In genomic region chr17:8173056-8173870, GRCh38 we compare ENCODE assay signal across 8 cellular contexts. TPM values are rescaled to one million over a fixed set of nuclear protein-coding genes. Genes with fewer than 3 reads are reported as not detected.
A peak's percentile ranks its signal among the peaks of the same experiment; 100 is the strongest.
DNase-seq lines count a peak whose midpoint lies in the region; ATAC-seq and TF ChIP-seq lines count a peak whose summit lies in the region.

No MANE protein-coding gene starts in this region.

- peak overlapping the region; percentile 93 for H3K4me3 Mint-ChIP-seq in glutamatergic neuron (ENCODE audit: unreplicated experiment)
- H3K4me3 Mint-ChIP-seq in osteocyte (ENCODE audit: unreplicated experiment): peak overlapping the region; percentile 85

- TF ChIP-seq CTCF in GM12875 (IDR thresholded peaks at IDR 0.05; ENCODE audit: borderline replicate concordance, insufficient read depth, low read depth, low read length) (no peak), glutamatergic neuron (IDR thresholded peaks at IDR 0.05; ENCODE audit: partially characterized antibody, unreplicated experiment) (no peak), osteocyte (IDR thresholded peaks at IDR 0.05) (no peak)

- peak overlapping the region; percentile 100 for H3K27ac Mint-ChIP-seq in glutamatergic neuron (ENCODE audit: unreplicated experiment)
- peak overlapping the region; percentile 100 for H3K27ac Mint-ChIP-seq in osteocyte (ENCODE audit: unreplicated experiment)

- DNase-seq in NCI-H1048 (lab: John Stamatoyannopoulos, UW) (peak; percentile 87), SK-MEL-5 (ENCODE audit: low read depth, low spot score) (peak; percentile 97), glutamatergic neuron (peak; percentile 58), osteocyte (ENCODE audit: extremely low spot score, unreplicated experiment) (no peak), 8988T (no peak)
- DNase-seq in activated naive CD8-positive, alpha-beta T cell treated with anti-CD3 and anti-CD28 coated beads, Interleukin-2, amount 50 U/mL, for 16 hours (ENCODE audit: low read depth, low spot score): peak; percentile 61

- ATAC-seq in HG02623 (IDR thresholded peaks at IDR 0.05; ENCODE audit: unreplicated experiment): peak; percentile 56

- H3K36me3 Mint-ChIP-seq in glutamatergic neuron (ENCODE audit: unreplicated experiment): no peaks in the 10 kb centered on the region
- no peaks in the 10 kb centered on the region for H3K36me3 Mint-ChIP-seq in osteocyte (ENCODE audit: unreplicated experiment)

- peaks cover 19% of the 10 kb centered on the region for H3K4me1 Mint-ChIP-seq in glutamatergic neuron (ENCODE audit: low read depth, unreplicated experiment)
- H3K4me1 Mint-ChIP-seq in osteocyte (ENCODE audit: unreplicated experiment): peaks cover 41% of the 10 kb centered on the region

- H3K4me3 ChIP-seq in GM12875 (ENCODE audit: low read depth, low read length): peak overlapping the region; percentile 36

- H3K27me3 Mint-ChIP-seq in glutamatergic neuron (ENCODE audit: unreplicated experiment): peaks cover 11% of the 10 kb centered on the region
- no peaks in the 10 kb centered on the region for H3K27me3 Mint-ChIP-seq in osteocyte (ENCODE audit: unreplicated experiment)

- in situ Hi-C loops in SK-MEL-5 (cut with HindIII; ENCODE audit: low pct_unique_long_range_greater_than_20kb, low sequenced_read_pairs): no loop called here

- H3K9me3 Mint-ChIP-seq in glutamatergic neuron (ENCODE audit: unreplicated experiment) (peaks cover 14% of the 10 kb centered on the region), osteocyte (ENCODE audit: unreplicated experiment) (no peaks in the 10 kb centered on the region)

RNA-seq across cellular contexts. Expression of gene TMEM107, which starts 2.9 kb away (rescaled TPM):
- 17.0 and 19.1 TPM in 2 replicates for total RNA-seq in SK-MEL-5 (2014; rRNA removed; shearing (Covaris generic))
- polyA plus RNA-seq in SK-MEL-5 (2015; cell fraction: cytosol; rRNA removed): 12.5 and 17.2 TPM in 2 replicates
- 22.1 and 27.9 TPM in 2 replicates for polyA plus RNA-seq in SK-MEL-5 (2015; cell fraction: nucleus; rRNA removed)
- total RNA-seq in glutamatergic neuron (ENCODE audit: unreplicated experiment) (12.8 TPM), osteocyte (8.4 and 10.5 TPM in 2 replicates)

RNA-seq across cellular contexts. Expression of gene VAMP2, which starts 10.5 kb away (rescaled TPM):
- total RNA-seq in SK-MEL-5 (2014; rRNA removed; shearing (Covaris generic)): 3.2 TPM in 2 replicates
- polyA plus RNA-seq in SK-MEL-5 (2015; cell fraction: cytosol; rRNA removed): 18.2 and 24.3 TPM in 2 replicates
- polyA plus RNA-seq in SK-MEL-5 (2015; cell fraction: nucleus; rRNA removed): 75.2 and 93.4 TPM in 2 replicates
- total RNA-seq in glutamatergic neuron (ENCODE audit: unreplicated experiment) (117 TPM), osteocyte (57.2 and 70.0 TPM in 2 replicates)

RNA-seq across cellular contexts. Expression of gene BORCS6, which starts 16.7 kb away (rescaled TPM):
- 8.4 and 12.3 TPM in 2 replicates for total RNA-seq in SK-MEL-5 (2014; rRNA removed; shearing (Covaris generic))
- polyA plus RNA-seq in SK-MEL-5 (2015; cell fraction: cytosol; rRNA removed): 10.1 and 10.2 TPM in 2 replicates
- polyA plus RNA-seq in SK-MEL-5 (2015; cell fraction: nucleus; rRNA removed): 0.72 and 2.9 TPM in 2 replicates
- total RNA-seq in glutamatergic neuron (ENCODE audit: unreplicated experiment): 14.2 TPM
- 6.2 and 6.8 TPM in 2 replicates for total RNA-seq in osteocyte

RNA-seq across cellular contexts. Expression of gene PER1, which starts 21.1 kb away (rescaled TPM):
- total RNA-seq in SK-MEL-5 (2014; rRNA removed; shearing (Covaris generic)): 7.7 and 9.7 TPM in 2 replicates
- polyA plus RNA-seq in SK-MEL-5 (2015; cell fraction: cytosol; rRNA removed): 10.9 and 11.0 TPM in 2 replicates
- polyA plus RNA-seq in SK-MEL-5 (2015; cell fraction: nucleus; rRNA removed): 30.2 and 41.5 TPM in 2 replicates
- total RNA-seq in glutamatergic neuron (ENCODE audit: unreplicated experiment): 64.6 TPM
- 106 and 173 TPM in 2 replicates for total RNA-seq in osteocyte

RNA-seq across cellular contexts. Expression of gene AURKB, which starts 37.1 kb away (rescaled TPM):
- 66.5 and 78.0 TPM in 2 replicates for total RNA-seq in SK-MEL-5 (2014; rRNA removed; shearing (Covaris generic))
- polyA plus RNA-seq in SK-MEL-5 (2015; cell fraction: cytosol; rRNA removed): 82.8 and 87.8 TPM in 2 replicates
- 216 and 332 TPM in 2 replicates for polyA plus RNA-seq in SK-MEL-5 (2015; cell fraction: nucleus; rRNA removed)
- total RNA-seq in glutamatergic neuron (ENCODE audit: unreplicated experiment): 17.3 TPM
- 13.3 and 15.7 TPM in 2 replicates for total RNA-seq in osteocyte

Comparison
In these comparisons a context has a peak if more than half of its experiments do, and no peak if none do; other contexts are left out.
1. DNase-seq: peak in NCI-H1048 (single experiment), SK-MEL-5 (single experiment), activated naive CD8-positive, alpha-beta T cell treated with anti-CD3 and anti-CD28 coated beads, Interleukin-2, amount 50 U/mL, for 16 hours (single experiment) and glutamatergic neuron (single experiment); none in osteocyte (single experiment) and 8988T (single experiment).
2. RNA of gene VAMP2, which starts 10.5 kb away (total RNA-seq): 117 TPM in glutamatergic neuron (single experiment) and 57.2 to 70.0 TPM in osteocyte; 3.2 TPM in SK-MEL-5; every median in the first group is over 10 times any median in the second.